Comparison of ENCODE assay signal across 23 cellular contexts in genomic region chr9:110364451-110364850, GRCh38.
"Had no signal": no experiment of that assay in that cellular context is flagged by ENCODE, and none has a peak within 500 bp of the region (broad histone marks: within the 10 kb centered on the region; RNA-seq: fewer than 3 reads in every experiment).

No MANE protein-coding gene starts in this region.

- ATAC-seq: activated CD8-positive, alpha-beta T cell treated with anti-CD3 and anti-CD28 coated beads, Interleukin-2, amount 10 ng/mL, durations not matched to agents 7 days and 5 days; SK-N-SH treated with all-trans-retinoic acid at 6 μM for 48 hours; T-helper 17 cell; WTC11 had no signal

- DNase-seq: activated CD4-positive, alpha-beta T cell treated with anti-CD3 and anti-CD28 coated beads for 48 hours; activated CD4-positive, alpha-beta T cell treated with anti-CD3 and anti-CD28 coated beads, Interleukin-2, amount 50 U/mL, for 4 hours; activated CD4-positive, CD25-positive, alpha-beta regulatory T cell treated with anti-CD3 and anti-CD28 coated beads, Interleukin-2, amount 50 U/mL, for 72 hours; activated CD8-positive, alpha-beta memory T cell treated with anti-CD3 and anti-CD28 coated beads, Interleukin-2, amount 50 U/mL, for 48 hours; activated CD8-positive, alpha-beta T cell treated with anti-CD3 and anti-CD28 coated beads, Interleukin-2, amount 10 ng/mL, durations not matched to agents 7 days and 5 days; activated effector memory CD4-positive, alpha-beta T cell treated with Interleukin-2 at 50 U/mL for 16 hours; activated naive CD4-positive, alpha-beta T cell; activated T-cell treated with anti-CD3 and anti-CD28 coated beads, Interleukin-2, amount 50 U/mL, for 24 hours; aorta; MG63; NCI-H1092; NCI-H1930; NCI-H345; NCI-H510A treated with DMSO at 0.1 percent for 48 hours; NCI-H69; OCI-M1; SHP77; T-helper 17 cell; T-helper 9 cell had no signal

- H3K4me3 ChIP-seq: breast epithelium, MG63, SJSA1 had no signal
